20 cellular contexts compared by ENCODE assay signal in genomic region chr17:72765357-72766153, GRCh38.
DNase-seq lines count a peak whose midpoint lies in the region; ATAC-seq and TF ChIP-seq lines count a peak whose summit lies in the region.
"Had no signal": no experiment of that assay in that cellular context is flagged by ENCODE, and none has a peak within 500 bp of the region (broad histone marks: within the 10 kb centered on the region; RNA-seq: fewer than 3 reads in every experiment).

No MANE protein-coding gene starts in this region.

- H3K9me3 Mint-ChIP-seq in neural crest cell = peaks cover 16% of the 10 kb centered on the region
- H3K9me3 Mint-ChIP-seq: CD4-positive, alpha-beta T cell had no signal

- no peak overlapping the region for H3K9ac ChIP-seq in SK-N-SH
- H3K9ac ChIP-seq: BLaER1 treated with 17β-estradiol and CSF1 and Interleukin-3, amounts not matched to agents 10 nM and 100 nM had no signal

- no peak for ATAC-seq in HG02610 (IDR thresholded peaks at IDR 0.05; ENCODE audit: unreplicated experiment)

- POLR2A ChIA-PET in SK-N-SH (lab: Yijun Ruan, JAX) = no interaction called here

- TF ChIP-seq CTCF in SK-N-SH (IDR thresholded peaks at IDR 0.05) (no peak), neural crest cell (conservative IDR thresholded peaks at IDR 0.05) (no peak)

- H3K36me3 Mint-ChIP-seq in neural crest cell (ENCODE audit: low read depth) = peaks cover 12% of the 10 kb centered on the region

- H3K27ac Mint-ChIP-seq in neural crest cell (ENCODE audit: unreplicated experiment) = peak overlapping the region; percentile 53
- H3K27ac Mint-ChIP-seq: CD4-positive, alpha-beta T cell; CD8-positive, alpha-beta memory T cell; HFFc6 had no signal

- CTCF ChIA-PET in SK-N-SH (lab: Yijun Ruan, JAX) = interaction anchor here (0.7 to 3.9 kb wide), 14 partner anchors 9 to 605 kb away, joined by 3 to 21 read pairs (median 4); no protein-coding TSS in a partner anchor

- no peak overlapping the region for H3K4me3 ChIP-seq in SK-N-SH (ENCODE audit: low read depth in 2 of 2, low read length in 1 of 2)
- H3K4me3 ChIP-seq: BLaER1 treated with 17β-estradiol and CSF1 and Interleukin-3, amounts not matched to agents 10 nM and 100 nM; HAP-1 had no signal

- no peak overlapping the region for H3K4me3 Mint-ChIP-seq in neural crest cell
- H3K4me3 Mint-ChIP-seq: CD14-positive monocyte; CD4-positive, alpha-beta T cell; CD8-positive, alpha-beta memory T cell; HFFc6 had no signal

- peak in 1 of 2 experiments; percentile 87; a peak in 2 of 4 replicates for TF ChIP-seq EP300 in SK-N-SH (IDR thresholded peaks at IDR 0.05; ENCODE audit: borderline replicate concordance in 1 of 2, low read depth in 1 of 2, low read length in 1 of 2)

- H3K27me3 ChIP-seq in SK-N-SH (ENCODE audit: insufficient read depth) = no peaks in the 10 kb centered on the region
- H3K27me3 ChIP-seq: BE2C; BLaER1 treated with 17β-estradiol and CSF1 and Interleukin-3, amounts not matched to agents 10 nM and 100 nM had no signal

- H3K36me3 ChIP-seq in SK-N-SH (replicated peaks in 1 of 2; ENCODE audit: control insufficient read depth in 1 of 2, insufficient read depth in 2 of 2, low read length in 1 of 2) = no peaks in the 10 kb centered on the region
- H3K36me3 ChIP-seq: BE2C, HAP-1 had no signal

- no peaks in the 10 kb centered on the region for H3K9me3 ChIP-seq in SK-N-SH
- H3K9me3 ChIP-seq: BE2C, HAP-1 had no signal

- H3K27ac ChIP-seq in SK-N-SH (ENCODE audit: low read depth in 2 of 2, low read length in 1 of 2) = peak overlapping the region in 1 of 2 experiments; percentile 51; a peak in 1 of 4 replicates
- H3K27ac ChIP-seq: 22Rv1; BLaER1 treated with 17β-estradiol and CSF1 and Interleukin-3, amounts not matched to agents 10 nM and 100 nM had no signal

- H3K9me2 ChIP-seq in SK-N-SH = no peaks in the 10 kb centered on the region

- H4K20me1 ChIP-seq in SK-N-SH (ENCODE audit: insufficient read depth) = no peaks in the 10 kb centered on the region
- H4K20me1 ChIP-seq: BLaER1 treated with 17β-estradiol and CSF1 and Interleukin-3, amounts not matched to agents 10 nM and 100 nM had no signal

- 55% methylated on average over 11 of the region's 11 CpGs for WGBS in SK-N-SH (ENCODE audit: low lambda C conversion rate)

- H2AFZ ChIP-seq in SK-N-SH (ENCODE audit: low read depth) = no peak overlapping the region

- DNase-seq in Ammon's horn (ENCODE audit: low spot score) (peak; percentile 32), SK-N-SH (peak; percentile 69), neural crest cell (ENCODE audit: low read depth, low spot score) (no peak), NCI-H1694 (lab: John Stamatoyannopoulos, UW) (no peak), NCI-H187 (lab: John Stamatoyannopoulos, UW) (no peak)
- DNase-seq: BE2C; Calu3; CD4-positive, alpha-beta T cell; CD8-positive, alpha-beta memory T cell; COR-L47; DMS53; DMS79 treated with DMSO at 0.1 percent for 48 hours; GF-D8; GOT3 had no signal

- no peaks in the 10 kb centered on the region for H3K27me3 Mint-ChIP-seq in neural crest cell (ENCODE audit: low read depth)
- H3K27me3 Mint-ChIP-seq: CD4-positive, alpha-beta T cell; CD8-positive, alpha-beta memory T cell had no signal

- TF ChIP-seq RAD21 in SK-N-SH (IDR thresholded peaks at IDR 0.05; ENCODE audit: low read length) = peak; percentile 33; the same call in 1 of the 2 replicates

- peaks cover 0 to 12% of the 10 kb centered on the region in 2 experiments; a peak in 2 of 4 replicates for H3K4me1 ChIP-seq in SK-N-SH (ENCODE audit: control insufficient read depth in 1 of 2, insufficient read depth in 2 of 2, low read depth in 1 of 2, low read length in 1 of 2)
- H3K4me1 ChIP-seq: BLaER1 treated with 17β-estradiol and CSF1 and Interleukin-3, amounts not matched to agents 10 nM and 100 nM; HAP-1 had no signal

- no peaks in the 10 kb centered on the region for H3K79me2 ChIP-seq in SK-N-SH (ENCODE audit: insufficient read depth)

- no peaks in the 10 kb centered on the region for H3F3A ChIP-seq in SK-N-SH (replicated peaks; ENCODE audit: insufficient read depth)

- H3K4me2 ChIP-seq in SK-N-SH = no peak overlapping the region
- H3K4me2 ChIP-seq: BLaER1 treated with 17β-estradiol and CSF1 and Interleukin-3, amounts not matched to agents 10 nM and 100 nM had no signal

- H3K4me1 Mint-ChIP-seq in neural crest cell = peaks cover 4% of the 10 kb centered on the region
- H3K4me1 Mint-ChIP-seq: CD14-positive monocyte; CD8-positive, alpha-beta memory T cell had no signal

TF ChIP-seq in SK-N-SH, 30 proteins besides CTCF, POLR2A, EP300 and RAD21:
- TF ChIP-seq TCF12 (IDR thresholded peaks at IDR 0.05) (peak; percentile 20; the same call in 1 of the 2 replicates), TAF1 (IDR thresholded peaks at IDR 0.05; ENCODE audit: borderline replicate concordance, low read depth, low read length) (no peak), RCOR1 (IDR thresholded peaks at IDR 0.05; ENCODE audit: low read length) (peak; percentile 91), JUND (IDR thresholded peaks at IDR 0.05) (no peak), FOSL2 (IDR thresholded peaks at IDR 0.05; ENCODE audit: borderline replicate concordance, low read depth) (no peak), ZBTB33 (IDR thresholded peaks at IDR 0.05; ENCODE audit: borderline replicate concordance, low read depth) (no peak), GATA2 (CRISPR knock-in tag; IDR thresholded peaks at IDR 0.05) (peak; percentile 88), MXI1 (IDR thresholded peaks at IDR 0.05; ENCODE audit: low read depth, low read length) (0 out of 2 replicates have a peak, but pooled peaks have one; percentile 33), FOXM1 (IDR thresholded peaks at IDR 0.05; ENCODE audit: low read depth) (no peak), GABPA (IDR thresholded peaks at IDR 0.05; ENCODE audit: low read depth) (no peak), MEF2A (IDR thresholded peaks at IDR 0.05; ENCODE audit: borderline replicate concordance, low read depth) (no peak), RXRA (IDR thresholded peaks at IDR 0.05; ENCODE audit: borderline replicate concordance, low read depth) (no peak), TEAD4 (IDR thresholded peaks at IDR 0.05; ENCODE audit: borderline replicate concordance, insufficient read depth) (no peak), CHD2 (IDR thresholded peaks at IDR 0.05; ENCODE audit: low read length, partially characterized antibody) (peak; percentile 66)
- TF ChIP-seq, protein P1, sequence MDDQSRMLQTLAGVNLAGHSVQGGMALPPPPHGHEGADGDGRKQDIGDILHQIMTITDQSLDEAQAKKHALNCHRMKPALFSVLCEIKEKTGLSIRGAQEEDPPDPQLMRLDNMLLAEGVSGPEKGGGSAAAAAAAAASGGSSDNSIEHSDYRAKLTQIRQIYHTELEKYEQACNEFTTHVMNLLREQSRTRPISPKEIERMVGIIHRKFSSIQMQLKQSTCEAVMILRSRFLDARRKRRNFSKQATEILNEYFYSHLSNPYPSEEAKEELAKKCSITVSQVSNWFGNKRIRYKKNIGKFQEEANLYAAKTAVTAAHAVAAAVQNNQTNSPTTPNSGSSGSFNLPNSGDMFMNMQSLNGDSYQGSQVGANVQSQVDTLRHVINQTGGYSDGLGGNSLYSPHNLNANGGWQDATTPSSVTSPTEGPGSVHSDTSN (IDR thresholded peaks at IDR 0.05) = no peak
- TF ChIP-seq, protein P2, sequence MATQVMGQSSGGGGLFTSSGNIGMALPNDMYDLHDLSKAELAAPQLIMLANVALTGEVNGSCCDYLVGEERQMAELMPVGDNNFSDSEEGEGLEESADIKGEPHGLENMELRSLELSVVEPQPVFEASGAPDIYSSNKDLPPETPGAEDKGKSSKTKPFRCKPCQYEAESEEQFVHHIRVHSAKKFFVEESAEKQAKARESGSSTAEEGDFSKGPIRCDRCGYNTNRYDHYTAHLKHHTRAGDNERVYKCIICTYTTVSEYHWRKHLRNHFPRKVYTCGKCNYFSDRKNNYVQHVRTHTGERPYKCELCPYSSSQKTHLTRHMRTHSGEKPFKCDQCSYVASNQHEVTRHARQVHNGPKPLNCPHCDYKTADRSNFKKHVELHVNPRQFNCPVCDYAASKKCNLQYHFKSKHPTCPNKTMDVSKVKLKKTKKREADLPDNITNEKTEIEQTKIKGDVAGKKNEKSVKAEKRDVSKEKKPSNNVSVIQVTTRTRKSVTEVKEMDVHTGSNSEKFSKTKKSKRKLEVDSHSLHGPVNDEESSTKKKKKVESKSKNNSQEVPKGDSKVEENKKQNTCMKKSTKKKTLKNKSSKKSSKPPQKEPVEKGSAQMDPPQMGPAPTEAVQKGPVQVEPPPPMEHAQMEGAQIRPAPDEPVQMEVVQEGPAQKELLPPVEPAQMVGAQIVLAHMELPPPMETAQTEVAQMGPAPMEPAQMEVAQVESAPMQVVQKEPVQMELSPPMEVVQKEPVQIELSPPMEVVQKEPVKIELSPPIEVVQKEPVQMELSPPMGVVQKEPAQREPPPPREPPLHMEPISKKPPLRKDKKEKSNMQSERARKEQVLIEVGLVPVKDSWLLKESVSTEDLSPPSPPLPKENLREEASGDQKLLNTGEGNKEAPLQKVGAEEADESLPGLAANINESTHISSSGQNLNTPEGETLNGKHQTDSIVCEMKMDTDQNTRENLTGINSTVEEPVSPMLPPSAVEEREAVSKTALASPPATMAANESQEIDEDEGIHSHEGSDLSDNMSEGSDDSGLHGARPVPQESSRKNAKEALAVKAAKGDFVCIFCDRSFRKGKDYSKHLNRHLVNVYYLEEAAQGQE (IDR thresholded peaks at IDR 0.05; ENCODE audit: low read depth, low read length) = no peak

Comparison
In these comparisons a context has a peak if more than half of its experiments do, and no peak if none do; other contexts are left out.
1. DNase-seq: peak in Ammon's horn (single experiment) and SK-N-SH (single experiment); none in neural crest cell (single experiment), NCI-H1694 (single experiment) and NCI-H187 (0 of 2).